ENCODE assay signal across 8 cellular contexts in genomic region chr20:34825530-34826362, GRCh38. TPM values are rescaled to one million over a fixed set of nuclear protein-coding genes. Genes with fewer than 3 reads are reported as not detected.
A peak's percentile ranks its signal among the peaks of the same experiment; 100 is the strongest.
DNase-seq lines count a peak whose midpoint lies in the region; ATAC-seq and TF ChIP-seq lines count a peak whose summit lies in the region.

TSS of gene NCOA6 (minus strand) at chr20:34825651. CDS start at chr20:34782355, 43,296 bp downstream.

- H3K4me3 ChIP-seq in adipocyte (ENCODE audit: low read length) (peak within 1 kb of the TSS; percentile 97), transverse colon (peak within 1 kb of the TSS; percentile 92 to 98 (median 96))

- DNase-seq in GM04504 (ENCODE audit: low read depth) (peak; percentile 60), NCI-H1417 (lab: John Stamatoyannopoulos, UW) (peak; percentile 80 to 90 (median 89)), T-cell (peak; percentile 60 to 86 (median 81)), adipocyte (ENCODE audit: low read depth) (peak; percentile 95), cardiac septum (ENCODE audit: low spot score) (peak; percentile 94), posterior cingulate gyrus (peak; percentile 79 to 97 (median 88)), transverse colon (peak; percentile 91)

- H3K4me1 Mint-ChIP-seq in T-cell = peaks cover 41 to 44% (median 43%) of the 10 kb centered on the region in 3 donors

- 11 to 34% methylated on average over 6 to 31 of the region's 52 CpGs for WGBS in transverse colon (ENCODE audit: low coverage in 1 of 2), 2 donors

- no peaks in the 10 kb centered on the region for H3K27me3 Mint-ChIP-seq in T-cell

- peak within 1 kb of the TSS; percentile 95 for H3K9ac ChIP-seq in adipocyte (ENCODE audit: low read length)

- intact Hi-C loops in cardiac septum (cut with DNase I) (loop anchor here (5.0 kb wide), 1 partner anchor 132 kb away; the partner anchor contains the start of genes GSS and MYH7B), posterior cingulate gyrus (cut with DNase I) (no loop called here), transverse colon (cut with DNase I; ENCODE audit: low total_unique reads) (no loop called here)

- in situ Hi-C loops in transverse colon (cut with MboI; ENCODE audit: low pct_ligation_motif_present in 1 of 4, low pct_unique_long_range_greater_than_20kb in 1 of 4, low sequenced_read_pairs in 3 of 4) = loop anchor here in 2 of 4 donors (25.0 kb wide), 3 partner anchors 262 to 437 kb away; partner anchors contain the start of gene TRPC4AP (in 1 of the 2)

- no peak for TF ChIP-seq CTCF in transverse colon (IDR thresholded peaks at IDR 0.05)

- H3K27me3 ChIP-seq in adipocyte (replicated peaks; ENCODE audit: control insufficient read depth, insufficient read depth, low read length) (no peaks in the 10 kb centered on the region), transverse colon (no peaks in the 10 kb centered on the region)

- H3K4me1 ChIP-seq in adipocyte (ENCODE audit: control insufficient read depth, insufficient read depth, low read length) = peaks cover 12% of the 10 kb centered on the region
- peaks cover 0 to 43% (median 30%) of the 10 kb centered on the region in 4 donors for H3K4me1 ChIP-seq in transverse colon

- TF ChIP-seq POLR2A in transverse colon (IDR thresholded peaks at IDR 0.05) = no peak

- CTCF ChIA-PET in T-cell (lab: Charles Lee) = interaction anchor here in 1 of 2 donors (1.0 to 1.7 kb wide), 2 partner anchors 10 to 130 kb away, joined by 4 to 7 read pairs; partner anchors contain the start of genes GSS and MYH7B

- peak within 1 kb of the TSS; percentile 95 to 96 for H3K27ac Mint-ChIP-seq in T-cell

- TF ChIP-seq EP300 in transverse colon (IDR thresholded peaks at IDR 0.05; ENCODE audit: low read depth) = no peak

- peak; percentile 61 for ATAC-seq in HG02610 (IDR thresholded peaks at IDR 0.05; ENCODE audit: unreplicated experiment)
- peak; percentile 77 to 81 (median 78) for ATAC-seq in T-cell (replicated peaks in 1 of 4)

- POLR2A ChIA-PET in T-cell (lab: Charles Lee) = interaction anchor here (0.5 to 0.6 kb wide), 3 partner anchors 50 to 426 kb away, joined by 3 to 7 read pairs (median 3); partner anchors contain the start of gene ACSS2 (in 1 of the 2)

- peak within 1 kb of the TSS; percentile 94 to 97 (median 96) for H3K4me3 Mint-ChIP-seq in T-cell

- H3K27ac ChIP-seq in transverse colon = peak within 1 kb of the TSS; percentile 93 to 97 (median 94)

- H3K36me3 Mint-ChIP-seq in T-cell = peaks cover 8% of the 10 kb centered on the region

- H3K9me3 ChIP-seq in adipocyte (ENCODE audit: control insufficient read depth, low read length) = no peaks in the 10 kb centered on the region
- no peaks in the 10 kb centered on the region for H3K9me3 ChIP-seq in transverse colon

- no peaks in the 10 kb centered on the region for H3K9me3 Mint-ChIP-seq in T-cell

- no peaks in the 10 kb centered on the region for H3K36me3 ChIP-seq in adipocyte (ENCODE audit: control insufficient read depth, insufficient read depth, low read length, severe bottlenecking)
- H3K36me3 ChIP-seq in transverse colon = no peaks in the 10 kb centered on the region

RNA-seq across cellular contexts. Expression of gene NCOA6, which starts in this region (rescaled TPM):
- total RNA-seq in T-cell (10 to 100 TPM; 27.1 to 31.8 (median 28.3) TPM), cardiac septum (18.5 TPM), transverse colon (10 to 100 TPM; 34.8 to 81.8 (median 44.2) TPM)

Comparison
In these comparisons a context has a peak if more than half of its experiments do, and no peak if none do; other contexts are left out.
1. Peak in every context shown above with its lines: DNase-seq, ATAC-seq, H3K4me3 ChIP-seq and H3K27ac ChIP-seq.